ENCODE assay signal across 11 cellular contexts in genomic region chr17:64006361-64007088, GRCh38. TPM values are rescaled to one million over a fixed set of nuclear protein-coding genes. Genes with fewer than 3 reads are reported as not detected.
A peak's percentile ranks its signal among the peaks of the same experiment; 100 is the strongest.
DNase-seq lines count a peak whose midpoint lies in the region; ATAC-seq, FAIRE-seq and TF ChIP-seq lines count a peak whose summit lies in the region.
"Had no signal": no experiment of that assay in that cellular context is flagged by ENCODE, and none has a peak within 500 bp of the region (broad histone marks: within the 10 kb centered on the region; RNA-seq: fewer than 3 reads in every experiment).

No MANE protein-coding gene starts in this region.

- peak overlapping the region; percentile 91 for H3K4me2 ChIP-seq in BLaER1

- H3K36me3 Mint-ChIP-seq in natural killer cell treated with Interleukin-12 subunit alpha and Interleukin-12 subunit beta and Interleukin-15 and Interleukin-18, amount 100 ng/mL, for 72 hours, result no peaks in the 10 kb centered on the region

- no peaks in the 10 kb centered on the region for H3K27me3 Mint-ChIP-seq in natural killer cell treated with Interleukin-12 subunit alpha and Interleukin-12 subunit beta and Interleukin-15 and Interleukin-18, amount 100 ng/mL, for 72 hours
- H3K27me3 Mint-ChIP-seq: activated naive CD4-positive, alpha-beta T cell treated with anti-CD3 and anti-CD28 coated beads, Interleukin-2, amount 50 U/mL, for 24 hours had no signal

- no peak for ATAC-seq in natural killer cell treated with Interleukin-12 subunit alpha and Interleukin-12 subunit beta and Interleukin-15 and Interleukin-18, amount 100 ng/mL, for 72 hours
- no peak for ATAC-seq in GM21526 (IDR thresholded peaks at IDR 0.05; ENCODE audit: low FRiP score, unreplicated experiment)

- peaks cover 83% of the 10 kb centered on the region for H3K36me3 ChIP-seq in BLaER1

- FAIRE-seq in urothelium cell line (lab: Jason Lieb, UNC), result no peak

- H3K27me3 ChIP-seq in BLaER1, result no peaks in the 10 kb centered on the region

- H4K20me1 ChIP-seq in BLaER1, result peaks cover 95% of the 10 kb centered on the region

- peak overlapping the region; percentile 80 for H3K27ac ChIP-seq in BLaER1

- TF ChIP-seq CTCF in fibroblast of mammary gland (conservative IDR thresholded peaks at IDR 0.05; ENCODE audit: control insufficient read depth, insufficient read depth, low read depth, low read length), result no peak

- peak overlapping the region; percentile 71 for H3K9ac ChIP-seq in BLaER1

- DNase-seq in OCI-M1 (lab: John Stamatoyannopoulos, UW) (peak; percentile 93), fibroblast of mammary gland (ENCODE audit: low read depth) (peak; percentile 39), OCI-M2 (lab: John Stamatoyannopoulos, UW; ENCODE audit: unreplicated experiment) (no peak), urothelium cell line (ENCODE audit: low spot score) (no peak), middle frontal gyrus (ENCODE audit: extremely low spot score, low spot score) (no peak)
- peak; percentile 53 for DNase-seq in natural killer cell treated with Interleukin-12 subunit alpha and Interleukin-12 subunit beta and Interleukin-15 and Interleukin-18, amount 100 ng/mL, for 72 hours (ENCODE audit: low spot score)
- DNase-seq: IMR-90 had no signal

- no peak overlapping the region for H3K27ac Mint-ChIP-seq in natural killer cell treated with Interleukin-12 subunit alpha and Interleukin-12 subunit beta and Interleukin-15 and Interleukin-18, amount 100 ng/mL, for 72 hours

- peaks cover 100% of the 10 kb centered on the region for H3K4me1 ChIP-seq in BLaER1

- H3K4me1 Mint-ChIP-seq in natural killer cell treated with Interleukin-12 subunit alpha and Interleukin-12 subunit beta and Interleukin-15 and Interleukin-18, amount 100 ng/mL, for 72 hours (ENCODE audit: low read depth in 2 of 2), result peaks cover 19 to 31% of the 10 kb centered on the region in 2 donors

- no peaks in the 10 kb centered on the region for H3K9me3 Mint-ChIP-seq in natural killer cell treated with Interleukin-12 subunit alpha and Interleukin-12 subunit beta and Interleukin-15 and Interleukin-18, amount 100 ng/mL, for 72 hours
- H3K9me3 Mint-ChIP-seq: activated naive CD4-positive, alpha-beta T cell treated with anti-CD3 and anti-CD28 coated beads, Interleukin-2, amount 50 U/mL, for 24 hours; neural crest cell had no signal

- H3K4me3 Mint-ChIP-seq in natural killer cell treated with Interleukin-12 subunit alpha and Interleukin-12 subunit beta and Interleukin-15 and Interleukin-18, amount 100 ng/mL, for 72 hours, result no peak overlapping the region
- H3K4me3 Mint-ChIP-seq: activated naive CD4-positive, alpha-beta T cell treated with anti-CD3 and anti-CD28 coated beads, Interleukin-2, amount 50 U/mL, for 24 hours; neural crest cell had no signal

- H3K4me3 ChIP-seq in BLaER1 (peak overlapping the region; percentile 58), fibroblast of mammary gland (ENCODE audit: control insufficient read depth, low read depth, low read length) (no peak overlapping the region)

- no peaks in the 10 kb centered on the region for H3K9me3 ChIP-seq in BLaER1

RNA-seq across cellular contexts. Expression of gene PRR29, which starts 8.4 kb away (rescaled TPM):
- 1 to 10 TPM in 1 of 2 donors, under 1 TPM in 1; 0.50 to 1.0 TPM for total RNA-seq in natural killer cell treated with Interleukin-12 subunit alpha and Interleukin-12 subunit beta and Interleukin-15 and Interleukin-18, amount 100 ng/mL, for 72 hours

RNA-seq across cellular contexts. Expression of gene ICAM2, which starts 13.9 kb away (rescaled TPM):
- 10 to 100 TPM; 14.1 to 20.7 TPM for total RNA-seq in natural killer cell treated with Interleukin-12 subunit alpha and Interleukin-12 subunit beta and Interleukin-15 and Interleukin-18, amount 100 ng/mL, for 72 hours
- total RNA-seq: IMR-90, neural crest cell had no signal

RNA-seq across cellular contexts. Expression of gene SCN4A, which starts 33.8 kb away (rescaled TPM):
- total RNA-seq in natural killer cell treated with Interleukin-12 subunit alpha and Interleukin-12 subunit beta and Interleukin-15 and Interleukin-18, amount 100 ng/mL, for 72 hours, result under 1 TPM in 1 of 2 donors, not detected in 1; 0.08 TPM
- total RNA-seq: IMR-90 had no signal

Comparison
In these comparisons a context has a peak if more than half of its experiments do, and no peak if none do; other contexts are left out.
1. DNase-seq: peak in OCI-M1 (single experiment), fibroblast of mammary gland (single experiment) and natural killer cell treated with Interleukin-12 subunit alpha and Interleukin-12 subunit beta and Interleukin-15 and Interleukin-18, amount 100 ng/mL, for 72 hours (single experiment); none in OCI-M2 (single experiment), urothelium cell line (single experiment) and middle frontal gyrus (single experiment).